18 cellular contexts compared by ENCODE assay signal in the genomic region with DNA sequence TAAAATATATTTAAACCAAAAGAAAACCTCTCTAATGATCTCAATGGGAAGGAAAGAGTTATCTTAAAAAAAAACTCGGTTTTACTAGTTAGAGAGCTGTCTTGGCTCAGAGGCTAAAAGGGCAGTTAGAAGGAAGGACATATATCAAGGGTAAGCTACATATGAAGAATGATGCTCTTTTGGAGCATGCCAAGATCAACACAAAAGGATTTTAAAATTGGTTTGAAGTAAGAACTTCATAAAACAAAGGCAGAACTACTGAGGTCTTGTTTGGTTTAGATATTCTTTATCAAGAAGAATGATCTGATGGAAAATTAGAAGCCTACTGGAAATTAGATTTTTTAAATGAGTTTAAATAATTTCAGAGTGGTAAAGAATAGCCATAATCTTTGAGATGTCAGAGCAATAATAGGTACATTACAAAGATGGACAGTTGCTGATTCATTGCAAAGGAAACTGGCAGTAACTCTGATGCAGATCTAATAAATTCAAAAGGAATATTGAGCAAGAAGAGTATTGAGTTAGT. TPM values are rescaled to one million over a fixed set of nuclear protein-coding genes. Genes with fewer than 3 reads are reported as not detected.
DNase-seq lines count a peak whose midpoint lies in the region; ATAC-seq and TF ChIP-seq lines count a peak whose summit lies in the region.
"Had no signal": no experiment of that assay in that cellular context is flagged by ENCODE, and none has a peak within 500 bp of the region (broad histone marks: within the 10 kb centered on the region; RNA-seq: fewer than 3 reads in every experiment).

No MANE protein-coding gene starts in this region.

- H3K36me3 Mint-ChIP-seq in mesothelial cell of epicardium, result peaks cover 7% of the 10 kb centered on the region

- peak; percentile 79 for ATAC-seq in SK-N-SH treated with all-trans-retinoic acid at 6 μM for 48 hours
- ATAC-seq: CD8-positive, alpha-beta T cell; HepG2 had no signal

- H3K4me3 Mint-ChIP-seq in mesothelial cell of epicardium, result no peak overlapping the region
- H3K4me3 Mint-ChIP-seq: B cell; CD8-positive, alpha-beta T cell; H9; IgD-negative memory B cell had no signal

- peak; percentile 7 for DNase-seq in EH (ENCODE audit: low read depth)
- DNase-seq in mesothelial cell of epicardium (ENCODE audit: low spot score in 2 of 2, unreplicated experiment in 2 of 2), result no peak
- DNase-seq in SW480 (ENCODE audit: low spot score), result no peak
- DNase-seq in activated CD4-positive, CD25-positive, alpha-beta regulatory T cell treated with anti-CD3 and anti-CD28 coated beads, Interleukin-2, amount 50 U/mL, for 72 hours, result no peak
- DNase-seq in ACHN, result no peak
- no peak for DNase-seq in substantia nigra (lab: John Stamatoyannopoulos, UW)
- DNase-seq: CD8-positive, alpha-beta T cell; COR-L47; DMS 273 treated with DMSO at 0.1 percent for 48 hours; DMS53; DND-41; H9; KBM-7 had no signal

- TF ChIP-seq CTCF in mesothelial cell of epicardium (IDR thresholded peaks at IDR 0.05; ENCODE audit: unreplicated experiment), result no peak

- peaks cover 40% of the 10 kb centered on the region for H3K4me1 Mint-ChIP-seq in mesothelial cell of epicardium
- H3K4me1 Mint-ChIP-seq: B cell, IgD-negative memory B cell had no signal

- H3K27me3 Mint-ChIP-seq in mesothelial cell of epicardium (ENCODE audit: low read depth), result no peaks in the 10 kb centered on the region
- H3K27me3 Mint-ChIP-seq: B cell, IgD-negative memory B cell had no signal

- in situ Hi-C loops in ACHN (cut with HindIII; ENCODE audit: low pct_ligation_motif_present, low pct_unique_long_range_greater_than_20kb, low sequenced_read_pairs), result no loop called here

- peak overlapping the region; percentile 74 for H3K27ac Mint-ChIP-seq in mesothelial cell of epicardium
- H3K27ac Mint-ChIP-seq: B cell; CD8-positive, alpha-beta T cell; H9 had no signal

- H3K9me3 Mint-ChIP-seq in mesothelial cell of epicardium, result no peaks in the 10 kb centered on the region
- H3K9me3 Mint-ChIP-seq: CD8-positive, alpha-beta T cell; H9; IgD-negative memory B cell had no signal

- H3K27ac ChIP-seq in substantia nigra (ENCODE audit: low read depth, low read length, poor library complexity, severe bottlenecking), result no peak overlapping the region
- H3K27ac ChIP-seq: BLaER1 treated with 17β-estradiol and CSF1 and Interleukin-3, amounts not matched to agents 10 nM and 100 nM had no signal

TF ChIP-seq in SK-N-SH treated with all-trans-retinoic acid at 6 μM for 48 hours, 23 proteins besides CTCF, POLR2A, EP300 and RAD21 (continues in another document):
- TF ChIP-seq SNAI2 (CRISPR knock-in tag; IDR thresholded peaks at IDR 0.05) (peak; percentile 25; the same call in 1 of the 2 replicates), ZNF565 (CRISPR knock-in tag; conservative IDR thresholded peaks at IDR 0.05; ENCODE audit: low read depth) (no peak), TCF4 (CRISPR knock-in tag; IDR thresholded peaks at IDR 0.05; ENCODE audit: borderline replicate concordance) (peak; percentile 24; the same call in 1 of the 2 replicates), ZC3H10 (CRISPR knock-in tag; IDR thresholded peaks at IDR 0.05) (peak; percentile 26), ESRRG (CRISPR knock-in tag; IDR thresholded peaks at IDR 0.05) (no peak), CSDC2 (CRISPR knock-in tag; IDR thresholded peaks at IDR 0.05) (0 out of 2 replicates have a peak, but pooled peaks have one; percentile 55), ZFP30 (CRISPR knock-in tag; IDR thresholded peaks at IDR 0.05) (no peak), TSHZ2 (CRISPR knock-in tag; IDR thresholded peaks at IDR 0.05) (no peak), ZNF70 (CRISPR knock-in tag; IDR thresholded peaks at IDR 0.05) (no peak), POU6F1 (CRISPR knock-in tag; IDR thresholded peaks at IDR 0.05; ENCODE audit: borderline replicate concordance, low read depth) (no peak), ISL1 (CRISPR knock-in tag; IDR thresholded peaks at IDR 0.05) (peak; percentile 98), TOX (CRISPR knock-in tag; IDR thresholded peaks at IDR 0.05; ENCODE audit: borderline replicate concordance) (no peak), GLIS3 (CRISPR knock-in tag; IDR thresholded peaks at IDR 0.05) (no peak), ZFP3 (CRISPR knock-in tag; IDR thresholded peaks at IDR 0.05) (peak; percentile 81), PATZ1 (CRISPR knock-in tag; IDR thresholded peaks at IDR 0.05; ENCODE audit: borderline replicate concordance) (peak; percentile 64; the same call in 1 of the 2 replicates), ARNTL (CRISPR knock-in tag; IDR thresholded peaks at IDR 0.05; ENCODE audit: borderline replicate concordance, low read depth) (no peak), RARB (CRISPR knock-in tag; IDR thresholded peaks at IDR 0.05) (no peak), ZNF8 (CRISPR knock-in tag; IDR thresholded peaks at IDR 0.05) (no peak), OSR1 (CRISPR knock-in tag; IDR thresholded peaks at IDR 0.05) (no peak), BACH2 (CRISPR knock-in tag; IDR thresholded peaks at IDR 0.05; ENCODE audit: borderline replicate concordance) (no peak)
- TF ChIP-seq, protein P1, sequence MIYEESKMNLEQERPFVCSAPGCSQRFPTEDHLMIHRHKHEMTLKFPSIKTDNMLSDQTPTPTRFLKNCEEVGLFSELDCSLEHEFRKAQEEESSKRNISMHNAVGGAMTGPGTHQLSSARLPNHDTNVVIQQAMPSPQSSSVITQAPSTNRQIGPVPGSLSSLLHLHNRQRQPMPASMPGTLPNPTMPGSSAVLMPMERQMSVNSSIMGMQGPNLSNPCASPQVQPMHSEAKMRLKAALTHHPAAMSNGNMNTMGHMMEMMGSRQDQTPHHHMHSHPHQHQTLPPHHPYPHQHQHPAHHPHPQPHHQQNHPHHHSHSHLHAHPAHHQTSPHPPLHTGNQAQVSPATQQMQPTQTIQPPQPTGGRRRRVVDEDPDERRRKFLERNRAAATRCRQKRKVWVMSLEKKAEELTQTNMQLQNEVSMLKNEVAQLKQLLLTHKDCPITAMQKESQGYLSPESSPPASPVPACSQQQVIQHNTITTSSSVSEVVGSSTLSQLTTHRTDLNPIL (CRISPR knock-in tag; IDR thresholded peaks at IDR 0.05; ENCODE audit: low read depth), result peak; percentile 72; the same call in 1 of the 2 replicates

RNA-seq across cellular contexts. Expression of gene LMO7, which starts 39.4 kb away (rescaled TPM):
- 52.5 to 60.8 TPM (median 53.8 TPM) in 3 replicates for total RNA-seq in mesothelial cell of epicardium

RNA-seq across cellular contexts. Expression of gene UCHL3, which starts 47.1 kb away (rescaled TPM):
- total RNA-seq in mesothelial cell of epicardium, result 28.1 to 30.5 TPM (median 28.5 TPM) in 3 replicates

RNA-seq across cellular contexts. Expression of gene COMMD6, which starts 59.1 kb away (rescaled TPM):
- total RNA-seq in mesothelial cell of epicardium, result 134 to 143 TPM (median 141 TPM) in 3 replicates
